24 cellular contexts compared by ENCODE assay signal in genomic region chr3:66018047-66019033, GRCh38. TPM values are rescaled to one million over a fixed set of nuclear protein-coding genes. Genes with fewer than 3 reads are reported as not detected.
DNase-seq lines count a peak whose midpoint lies in the region; ATAC-seq and TF ChIP-seq lines count a peak whose summit lies in the region.
"Had no signal": no experiment of that assay in that cellular context is flagged by ENCODE, and none has a peak within 500 bp of the region (broad histone marks: within the 10 kb centered on the region; RNA-seq: fewer than 3 reads in every experiment).

No MANE protein-coding gene starts in this region.

- H3K36me3 ChIP-seq in RWPE2 (ENCODE audit: low read depth) (no peaks in the 10 kb centered on the region), mesendoderm (ENCODE audit: control insufficient read depth, insufficient read depth, low read length) (no peaks in the 10 kb centered on the region)
- H3K36me3 ChIP-seq: gastrocnemius medialis, left ventricle myocardium inferior, thyroid gland, WERI-Rb-1 had no signal

- H3K4me3 Mint-ChIP-seq in activated CD4-positive, alpha-beta T cell treated with anti-CD3 and anti-CD28 coated beads, Interleukin-2, amount 10 ng/mL, durations not matched to agents 24 days and 14 days: no peak overlapping the region
- H3K4me3 Mint-ChIP-seq: activated CD4-positive, alpha-beta T cell treated with anti-CD3 and anti-CD28 coated beads, Interleukin-2, amount 10 ng/mL, durations not matched to agents 7 days and 5 days; naive thymus-derived CD8-positive, alpha-beta T cell had no signal

- no peak overlapping the region for H3K23ac ChIP-seq in mesendoderm (ENCODE audit: low read length)

- H3K79me1 ChIP-seq in mesendoderm (ENCODE audit: low read length): peaks cover 31% of the 10 kb centered on the region

- no peak overlapping the region for H2BK120ac ChIP-seq in mesendoderm (ENCODE audit: low read depth, low read length)

- peaks cover 64% of the 10 kb centered on the region for H3K79me2 ChIP-seq in mesendoderm (ENCODE audit: control insufficient read depth, insufficient read depth, low read length)

- H3K27ac Mint-ChIP-seq in activated CD4-positive, alpha-beta T cell treated with anti-CD3 and anti-CD28 coated beads, Interleukin-2, amount 10 ng/mL, durations not matched to agents 24 days and 14 days: no peak overlapping the region
- H3K27ac Mint-ChIP-seq: activated CD4-positive, alpha-beta T cell treated with anti-CD3 and anti-CD28 coated beads, Interleukin-2, amount 10 ng/mL, durations not matched to agents 7 days and 5 days had no signal

- no peak overlapping the region for H2BK5ac ChIP-seq in mesendoderm (ENCODE audit: low read length)

- no peak overlapping the region for H4K5ac ChIP-seq in mesendoderm (ENCODE audit: low read length)

- CTCF ChIA-PET in AG04450 (lab: Charles Lee): no interaction called here

- intact Hi-C loops in activated CD4-positive, alpha-beta T cell treated with anti-CD3 and anti-CD28 coated beads, Interleukin-2, amount 10 ng/mL, durations not matched to agents 24 days and 14 days (cut with micrococcal nuclease): no loop called here
- intact Hi-C loops in left ventricle myocardium superior (cut with micrococcal nuclease): no loop called here

- no peak overlapping the region for H3K18ac ChIP-seq in mesendoderm (ENCODE audit: low read length)

- no peak overlapping the region for H3K9ac ChIP-seq in mesendoderm (ENCODE audit: low read length)

- peaks cover 2% of the 10 kb centered on the region for H3K27me3 Mint-ChIP-seq in activated CD4-positive, alpha-beta T cell treated with anti-CD3 and anti-CD28 coated beads, Interleukin-2, amount 10 ng/mL, durations not matched to agents 24 days and 14 days
- H3K27me3 Mint-ChIP-seq: activated CD4-positive, alpha-beta T cell treated with anti-CD3 and anti-CD28 coated beads, Interleukin-2, amount 10 ng/mL, durations not matched to agents 7 days and 5 days had no signal

- no peak overlapping the region for H4K8ac ChIP-seq in mesendoderm (ENCODE audit: low read depth, low read length)

- H3K4me3 ChIP-seq in AG04450 (ENCODE audit: low read depth, low read length): no peak overlapping the region
- H3K4me3 ChIP-seq in RWPE2 (ENCODE audit: severe bottlenecking): no peak overlapping the region
- H3K4me3 ChIP-seq in mesendoderm (ENCODE audit: low read length): no peak overlapping the region
- H3K4me3 ChIP-seq: body of pancreas, gastrocnemius medialis, left ventricle myocardium inferior, thyroid gland had no signal

- H3K9me3 ChIP-seq in AG04450 (ENCODE audit: control insufficient read depth, insufficient read depth, low read length) (no peaks in the 10 kb centered on the region), RWPE2 (ENCODE audit: severe bottlenecking) (no peaks in the 10 kb centered on the region)
- H3K9me3 ChIP-seq: body of pancreas, gastrocnemius medialis, left ventricle myocardium inferior, thyroid gland had no signal

- H3K9me3 Mint-ChIP-seq in activated CD4-positive, alpha-beta T cell treated with anti-CD3 and anti-CD28 coated beads, Interleukin-2, amount 10 ng/mL, durations not matched to agents 24 days and 14 days: no peaks in the 10 kb centered on the region
- H3K9me3 Mint-ChIP-seq: activated CD4-positive, alpha-beta T cell treated with anti-CD3 and anti-CD28 coated beads, Interleukin-2, amount 10 ng/mL, durations not matched to agents 7 days and 5 days; naive thymus-derived CD8-positive, alpha-beta T cell had no signal

- TF ChIP-seq CTCF in AG04450 (IDR thresholded peaks at IDR 0.05; ENCODE audit: low read depth, low read length): peak; percentile 11; the same call in 1 of the 2 replicates
- TF ChIP-seq CTCF in RWPE2 (IDR thresholded peaks at IDR 0.05; ENCODE audit: poor library complexity, severe bottlenecking): peak; percentile 6

- no peak overlapping the region for H3K4ac ChIP-seq in mesendoderm (ENCODE audit: low read depth, low read length)

- no peak for DNase-seq in AG04450 (ENCODE audit: low read depth, low spot score)
- DNase-seq in RWPE2 (ENCODE audit: low spot score): no peak
- no peak for DNase-seq in epithelial cell of prostate (ENCODE audit: low read depth, low spot score)
- peak; percentile 45 for DNase-seq in mesendoderm
- DNase-seq in cerebellum (ENCODE audit: low spot score): no peak
- no peak for DNase-seq in activated CD4-positive, alpha-beta T cell treated with anti-CD3 and anti-CD28 coated beads, Interleukin-2, amount 10 ng/mL, durations not matched to agents 24 days and 14 days
- no peak for DNase-seq in left ventricle myocardium superior
- DNase-seq: activated CD4-positive, alpha-beta T cell treated with anti-CD3 and anti-CD28 coated beads, Interleukin-2, amount 10 ng/mL, durations not matched to agents 7 days and 5 days; activated naive CD4-positive, alpha-beta T cell; activated T-cell treated with anti-CD3 and anti-CD28 coated beads, Interleukin-2, amount 50 U/mL, for 48 hours; body of pancreas; gastrocnemius medialis; hippocampal formation; Kasumi-1; left ventricle myocardium inferior; MV-4-11; naive thymus-derived CD8-positive, alpha-beta T cell; NCI-H146; stimulated activated naive CD8-positive, alpha-beta T cell treated with anti-CD3 and anti-CD28 coated beads, Interleukin-15, Interleukin-2, amounts not matched to agents 100 U/mL and 50 U/mL, for 24 hours; WERI-Rb-1 had no signal

- H3K27ac ChIP-seq in AG04450 (ENCODE audit: low read depth, low read length) (no peak overlapping the region), RWPE2 (ENCODE audit: poor library complexity, severe bottlenecking) (no peak overlapping the region), epithelial cell of prostate (peak overlapping the region; percentile 37), mesendoderm (ENCODE audit: low read depth, low read length) (no peak overlapping the region)
- H3K27ac ChIP-seq: body of pancreas, gastrocnemius medialis, HL-60, left ventricle myocardium inferior, thyroid gland, WERI-Rb-1 had no signal

- no peak overlapping the region for H3K56ac ChIP-seq in mesendoderm (ENCODE audit: low read length)

- H3K27me3 ChIP-seq in AG04450 (ENCODE audit: control insufficient read depth, insufficient read depth, low read length) (no peaks in the 10 kb centered on the region), RWPE2 (ENCODE audit: insufficient read depth, poor library complexity, severe bottlenecking) (no peaks in the 10 kb centered on the region), mesendoderm (ENCODE audit: insufficient read depth, low read length, poor library complexity) (no peaks in the 10 kb centered on the region)
- H3K27me3 ChIP-seq: body of pancreas, gastrocnemius medialis, thyroid gland had no signal

- no peak overlapping the region for H2AK5ac ChIP-seq in mesendoderm (ENCODE audit: low read length)

- no peak overlapping the region for H2BK15ac ChIP-seq in mesendoderm (replicated peaks; ENCODE audit: low read depth)

- no peaks in the 10 kb centered on the region for H3K4me1 Mint-ChIP-seq in activated CD4-positive, alpha-beta T cell treated with anti-CD3 and anti-CD28 coated beads, Interleukin-2, amount 10 ng/mL, durations not matched to agents 24 days and 14 days
- H3K4me1 Mint-ChIP-seq: activated CD4-positive, alpha-beta T cell treated with anti-CD3 and anti-CD28 coated beads, Interleukin-2, amount 10 ng/mL, durations not matched to agents 7 days and 5 days; naive thymus-derived CD8-positive, alpha-beta T cell had no signal

- ATAC-seq in RWPE2 (ENCODE audit: low read depth): no peak; the same call in 2 of the 3 replicates
- ATAC-seq in HG03135 (IDR thresholded peaks at IDR 0.05; ENCODE audit: unreplicated experiment): no peak
- no peak for ATAC-seq in left ventricle myocardium superior
- ATAC-seq: body of pancreas; gastrocnemius medialis; naive thymus-derived CD8-positive, alpha-beta T cell; Right ventricle myocardium inferior; stimulated activated naive CD8-positive, alpha-beta T cell treated with anti-CD3 and anti-CD28 coated beads, Interleukin-15, Interleukin-2, amounts not matched to agents 100 U/mL and 50 U/mL, for 24 hours had no signal

- WGBS in mesendoderm (ENCODE audit: extremely low coverage, insufficient coverage, low lambda C conversion rate): no CpG with 5 or more reads among the region's 8 CpGs

- POLR2A ChIA-PET in AG04450 (lab: Yijun Ruan, JAX): no interaction called here

- no peak overlapping the region for H3K4me2 ChIP-seq in mesendoderm (ENCODE audit: low read length)

- H3K4me1 ChIP-seq in RWPE2 (ENCODE audit: insufficient read depth, poor library complexity, severe bottlenecking) (peaks cover 18% of the 10 kb centered on the region), mesendoderm (ENCODE audit: control insufficient read depth, low read depth, low read length) (peaks cover 3% of the 10 kb centered on the region)

- no peaks in the 10 kb centered on the region for H3K36me3 Mint-ChIP-seq in activated CD4-positive, alpha-beta T cell treated with anti-CD3 and anti-CD28 coated beads, Interleukin-2, amount 10 ng/mL, durations not matched to agents 24 days and 14 days (ENCODE audit: low read depth)
- H3K36me3 Mint-ChIP-seq: naive thymus-derived CD8-positive, alpha-beta T cell had no signal

RNA-seq across cellular contexts. Expression of gene MAGI1, which starts 20.4 kb away (rescaled TPM):
- polyA plus RNA-seq in AG04450 (2011; rRNA removed): 14.2 and 15.5 TPM in 2 replicates
- 37.9 and 40.0 TPM in 2 replicates for polyA minus RNA-seq in AG04450 (2011; rRNA and poly(A)+ RNA removed)
- polyA plus RNA-seq in mesendoderm (2013, experiment 1 of 2): 45.7 TPM
- 45.4 TPM for polyA plus RNA-seq in mesendoderm (2013, experiment 2 of 2)
- total RNA-seq in cerebellum: 103 TPM
- total RNA-seq in activated CD4-positive, alpha-beta T cell treated with anti-CD3 and anti-CD28 coated beads, Interleukin-2, amount 10 ng/mL, durations not matched to agents 24 days and 14 days: 2.0 and 2.2 TPM in 2 replicates
- total RNA-seq in left ventricle myocardium superior: 37.5 TPM
- total RNA-seq: naive thymus-derived CD8-positive, alpha-beta T cell had no signal
- polyA plus RNA-seq: naive thymus-derived CD8-positive, alpha-beta T cell had no signal

Comparison
In these comparisons a context has a peak if more than half of its experiments do, and no peak if none do; other contexts are left out.
1. RNA of gene MAGI1, which starts 20.4 kb away (total RNA-seq): 103 TPM in cerebellum (single experiment) and 37.5 TPM in left ventricle myocardium superior (single experiment); 2.0 to 2.2 TPM in activated CD4-positive, alpha-beta T cell treated with anti-CD3 and anti-CD28 coated beads, Interleukin-2, amount 10 ng/mL, durations not matched to agents 24 days and 14 days; every median in the first group is over 10 times any median in the second.